In the genomic region with DNA sequence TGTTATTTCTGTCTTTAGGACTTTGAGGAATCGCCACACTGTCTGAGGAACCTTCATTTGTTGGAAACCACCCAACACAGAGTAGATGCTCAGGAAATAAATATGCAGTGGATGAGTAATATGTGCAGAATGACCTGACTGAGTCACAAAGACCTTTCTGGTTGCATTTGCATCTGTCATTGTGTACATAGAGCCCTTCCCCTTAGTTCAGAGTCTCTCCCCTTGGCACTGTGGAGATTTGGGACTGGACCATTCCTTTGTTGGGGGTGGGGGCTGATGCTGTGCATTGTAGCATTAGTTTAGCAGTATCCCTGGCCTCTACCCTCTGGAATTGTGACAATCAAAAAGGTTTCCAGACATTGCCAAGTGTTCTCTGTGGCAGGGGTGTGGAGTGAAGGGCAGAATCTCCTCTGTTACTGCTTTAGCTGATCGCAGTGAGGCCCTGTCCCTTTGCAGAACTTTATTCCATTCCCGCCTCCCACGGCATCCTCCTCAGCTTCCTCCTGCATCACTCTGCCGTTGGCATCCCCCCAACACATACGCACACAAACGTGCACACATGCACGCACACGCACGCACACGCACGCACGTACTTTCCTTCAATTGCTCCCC, we compare ENCODE assay signal across 9 cellular contexts.
DNase-seq lines count a peak whose midpoint lies in the region; ATAC-seq, FAIRE-seq and TF ChIP-seq lines count a peak whose summit lies in the region.
"Had no signal": no experiment of that assay in that cellular context is flagged by ENCODE, and none has a peak within 500 bp of the region (broad histone marks: within the 10 kb centered on the region; RNA-seq: fewer than 3 reads in every experiment).

No MANE protein-coding gene starts in this region.

- intact Hi-C loops in mucosa of descending colon (cut with DNase I, micrococcal nuclease): no loop called here

- no peaks in the 10 kb centered on the region for H3K27me3 ChIP-seq in bronchial epithelial cell (ENCODE audit: control insufficient read depth, insufficient read depth, low read length)

- no peak for TF ChIP-seq CTCF in bronchial epithelial cell (IDR thresholded peaks at IDR 0.05; ENCODE audit: insufficient read depth, low read length, severe bottlenecking)
- TF ChIP-seq CTCF in mucosa of descending colon (IDR thresholded peaks at IDR 0.05): no peak

- peak; percentile 81 for DNase-seq in Daoy (ENCODE audit: low read depth)
- DNase-seq in NCI-H2171 (lab: John Stamatoyannopoulos, UW): peak; percentile 37
- DNase-seq in bronchial epithelial cell (ENCODE audit: low read depth): peak; percentile 99
- DNase-seq in mucosa of descending colon: no peak
- no peak for DNase-seq in stimulated activated naive CD8-positive, alpha-beta T cell treated with anti-CD3 and anti-CD28 coated beads, Interleukin-15, amount 100 ng/mL, for 72 hours
- no peak for DNase-seq in NCI-H146 (lab: John Stamatoyannopoulos, UW)
- DNase-seq: caudate nucleus had no signal

- no peaks in the 10 kb centered on the region for H3K4me1 Mint-ChIP-seq in stimulated activated naive CD8-positive, alpha-beta T cell treated with anti-CD3 and anti-CD28 coated beads, Interleukin-15, amount 100 ng/mL, for 72 hours

- H3K4me3 Mint-ChIP-seq in stimulated activated naive CD8-positive, alpha-beta T cell treated with anti-CD3 and anti-CD28 coated beads, Interleukin-15, amount 100 ng/mL, for 72 hours: no peak overlapping the region

- H3K27ac Mint-ChIP-seq in stimulated activated naive CD8-positive, alpha-beta T cell treated with anti-CD3 and anti-CD28 coated beads, Interleukin-15, amount 100 ng/mL, for 72 hours: no peak overlapping the region

- H3K36me3 ChIP-seq in bronchial epithelial cell (ENCODE audit: control insufficient read depth, insufficient read depth, low read length) (peaks cover 5% of the 10 kb centered on the region), mucosa of descending colon (ENCODE audit: low read depth) (no peaks in the 10 kb centered on the region)

- ATAC-seq in mucosa of descending colon (peak; percentile 85), GM19328 (IDR thresholded peaks at IDR 0.05; ENCODE audit: unreplicated experiment) (no peak), HG03457 (IDR thresholded peaks at IDR 0.05; ENCODE audit: unreplicated experiment) (no peak)
- no peak for ATAC-seq in stimulated activated naive CD8-positive, alpha-beta T cell treated with anti-CD3 and anti-CD28 coated beads, Interleukin-15, amount 100 ng/mL, for 72 hours

- H3K4me1 ChIP-seq in mucosa of descending colon (ENCODE audit: low read depth): no peaks in the 10 kb centered on the region

- peaks cover 24% of the 10 kb centered on the region for H3K27me3 Mint-ChIP-seq in stimulated activated naive CD8-positive, alpha-beta T cell treated with anti-CD3 and anti-CD28 coated beads, Interleukin-15, amount 100 ng/mL, for 72 hours

- peak; percentile 66 for FAIRE-seq in bronchial epithelial cell (lab: Jason Lieb, UNC)

- peaks cover 9 to 13% of the 10 kb centered on the region in 2 donors for H3K9me3 Mint-ChIP-seq in stimulated activated naive CD8-positive, alpha-beta T cell treated with anti-CD3 and anti-CD28 coated beads, Interleukin-15, amount 100 ng/mL, for 72 hours

- H3K4me3 ChIP-seq in bronchial epithelial cell (ENCODE audit: low read depth, low read length) (no peak overlapping the region), mucosa of descending colon (no peak overlapping the region)

- H3K9me3 ChIP-seq in mucosa of descending colon: peaks cover 3% of the 10 kb centered on the region

Comparison
In these comparisons a context has a peak if more than half of its experiments do, and no peak if none do; other contexts are left out.
1. DNase-seq: peak in Daoy (single experiment), NCI-H2171 (single experiment) and bronchial epithelial cell (single experiment); none in mucosa of descending colon (0 of 3), stimulated activated naive CD8-positive, alpha-beta T cell treated with anti-CD3 and anti-CD28 coated beads, Interleukin-15, amount 100 ng/mL, for 72 hours (0 of 2) and NCI-H146 (single experiment).